2 cellular contexts compared by ENCODE assay signal in genomic region chr2:15787535-15788457, GRCh38.
TF ChIP-seq lines count a peak whose summit lies in the region.

No MANE protein-coding gene starts in this region.

TF ChIP-seq in HepG2, 621 proteins besides CTCF, POLR2A, EP300 and RAD21:
- 0 out of 2 replicates have a peak, but pooled peaks have one; percentile 14 for TF ChIP-seq FOXP1 (IDR thresholded peaks at IDR 0.05)
- TF ChIP-seq FOXP1 (CRISPR knock-in tag; IDR thresholded peaks at IDR 0.05): no peak
- no peak for TF ChIP-seq EEA1 (CRISPR knock-in tag; IDR thresholded peaks at IDR 0.05; ENCODE audit: borderline replicate concordance)
- no peak for TF ChIP-seq HINFP (CRISPR knock-in tag; IDR thresholded peaks at IDR 0.05; ENCODE audit: low read depth)
- no peak for TF ChIP-seq ZNF775 (CRISPR knock-in tag; IDR thresholded peaks at IDR 0.05; ENCODE audit: borderline replicate concordance)
- no peak for TF ChIP-seq ZNF614 (CRISPR knock-in tag; IDR thresholded peaks at IDR 0.05; ENCODE audit: borderline replicate concordance)

TF ChIP-seq in H1, 55 proteins besides CTCF, POLR2A, EP300 and RAD21 (continued from another document):
- no peak for TF ChIP-seq ASH2L (IDR thresholded peaks at IDR 0.05; ENCODE audit: low read length)
- TF ChIP-seq SP4 (IDR thresholded peaks at IDR 0.05; ENCODE audit: low read length): no peak
- no peak for TF ChIP-seq ATF2 (IDR thresholded peaks at IDR 0.05; ENCODE audit: low read length)
- no peak for TF ChIP-seq EZH2 (IDR thresholded peaks at IDR 0.05; ENCODE audit: low read depth, low read length, severe bottlenecking)
- TF ChIP-seq CBX5 (IDR thresholded peaks at IDR 0.05; ENCODE audit: low read depth, low read length): no peak
- TF ChIP-seq E2F6 (IDR thresholded peaks at IDR 0.05): no peak
- TF ChIP-seq YY1 (IDR thresholded peaks at IDR 0.05; ENCODE audit: low read depth, low read length): no peak
- no peak for TF ChIP-seq SAP30 (IDR thresholded peaks at IDR 0.05; ENCODE audit: insufficient read depth, insufficient replicate concordance, low read length)
- TF ChIP-seq CREB1 (IDR thresholded peaks at IDR 0.05): no peak
- no peak for TF ChIP-seq POLR2AphosphoS5 (IDR thresholded peaks at IDR 0.05; ENCODE audit: low read depth, low read length)
